In genomic region chr21:34669149-34669879, GRCh38 we compare ENCODE assay signal across 8 cellular contexts. TPM values are rescaled to one million over a fixed set of nuclear protein-coding genes. Genes with fewer than 3 reads are reported as not detected.
A peak's percentile ranks its signal among the peaks of the same experiment; 100 is the strongest.
DNase-seq lines count a peak whose midpoint lies in the region; ATAC-seq, FAIRE-seq and TF ChIP-seq lines count a peak whose summit lies in the region.

No MANE protein-coding gene starts in this region.

- intact Hi-C loops in kidney (cut with DNase I), result no loop called here

- no peak for FAIRE-seq in kidney (lab: Jason Lieb, UNC)

- H3K27me3 ChIP-seq in subcutaneous abdominal adipose tissue (ENCODE audit: control insufficient read depth in 5 of 5, insufficient read depth in 4 of 5, low read length in 5 of 5), result peaks cover 0 to 39% (median 28%) of the 10 kb centered on the region in 5 donors

- H3K4me3 ChIP-seq in kidney (ENCODE audit: low read length in 2 of 2) (no peak overlapping the region), subcutaneous abdominal adipose tissue (ENCODE audit: low read depth in 1 of 5, low read length in 5 of 5) (peak overlapping the region in 4 of 5 donors; percentile 39 to 65 (median 52))

- H3K36me3 ChIP-seq in kidney (ENCODE audit: control insufficient read depth in 1 of 2, insufficient read depth in 2 of 2, low read length in 2 of 2) (no peaks in the 10 kb centered on the region), subcutaneous abdominal adipose tissue (ENCODE audit: control insufficient read depth in 5 of 5, insufficient read depth in 5 of 5, low read length in 5 of 5) (no peaks in the 10 kb centered on the region)

- H3K4me3 Mint-ChIP-seq in activated T-cell treated with anti-CD3 and anti-CD28 coated beads, Interleukin-2, amount 50 U/mL, for 24 hours, result peak overlapping the region; percentile 36

- no peak for TF ChIP-seq CTCF in kidney (IDR thresholded peaks at IDR 0.05; ENCODE audit: borderline replicate concordance, extremely low read depth, insufficient read depth)

- no peaks in the 10 kb centered on the region for H3K9me3 Mint-ChIP-seq in activated T-cell treated with anti-CD3 and anti-CD28 coated beads, Interleukin-2, amount 50 U/mL, for 24 hours

- no peak overlapping the region for H3K9ac ChIP-seq in kidney (ENCODE audit: low read length in 2 of 2)
- peak overlapping the region in 2 of 5 donors; percentile 53 to 64 for H3K9ac ChIP-seq in subcutaneous abdominal adipose tissue (ENCODE audit: low read length in 5 of 5)

- H3K27me3 Mint-ChIP-seq in activated T-cell treated with anti-CD3 and anti-CD28 coated beads, Interleukin-2, amount 50 U/mL, for 24 hours, result peaks cover 75% of the 10 kb centered on the region

- DNase-seq in AG20443 (ENCODE audit: low spot score), result peak; percentile 37
- DNase-seq in activated T-cell treated with anti-CD3 and anti-CD28 coated beads, Interleukin-2, amount 50 U/mL, for 24 hours, result peak; percentile 48
- DNase-seq in kidney, result peak; percentile 78
- no peak for DNase-seq in NCI-H510A (lab: John Stamatoyannopoulos, UW)
- no peak for DNase-seq in Kasumi-1 (lab: John Stamatoyannopoulos, UW)
- no peak for DNase-seq in NCI-H1092 treated with DMSO at 0.1 percent for 48 hours (lab: John Stamatoyannopoulos, UW)

- peaks cover 6% of the 10 kb centered on the region for H3K4me1 Mint-ChIP-seq in activated T-cell treated with anti-CD3 and anti-CD28 coated beads, Interleukin-2, amount 50 U/mL, for 24 hours (ENCODE audit: low read depth)

- H3K36me3 Mint-ChIP-seq in activated T-cell treated with anti-CD3 and anti-CD28 coated beads, Interleukin-2, amount 50 U/mL, for 24 hours (ENCODE audit: low read depth), result no peaks in the 10 kb centered on the region

- peak; percentile 49 for ATAC-seq in GM21619 (IDR thresholded peaks at IDR 0.05; ENCODE audit: unreplicated experiment)

- H3K27ac ChIP-seq in kidney (ENCODE audit: low read depth in 2 of 2, low read length in 2 of 2), result no peak overlapping the region
- H3K27ac ChIP-seq in subcutaneous abdominal adipose tissue (ENCODE audit: low read depth, low read length), result no peak overlapping the region

- H3K9me3 ChIP-seq in kidney (ENCODE audit: control insufficient read depth in 1 of 2, low read length in 2 of 2) (no peaks in the 10 kb centered on the region), subcutaneous abdominal adipose tissue (ENCODE audit: control insufficient read depth in 5 of 5, low read length in 5 of 5) (no peaks in the 10 kb centered on the region)

- no peak overlapping the region for H3K27ac Mint-ChIP-seq in activated T-cell treated with anti-CD3 and anti-CD28 coated beads, Interleukin-2, amount 50 U/mL, for 24 hours

- H3K4me1 ChIP-seq in kidney (ENCODE audit: control insufficient read depth in 1 of 2, insufficient read depth in 1 of 2, low read depth in 1 of 2, low read length in 2 of 2) (peaks cover 0 to 5% of the 10 kb centered on the region in 2 donors), subcutaneous abdominal adipose tissue (ENCODE audit: control insufficient read depth in 5 of 5, insufficient read depth in 5 of 5, low read length in 5 of 5) (peaks cover 0 to 26% (median 19%) of the 10 kb centered on the region in 5 donors)

RNA-seq across cellular contexts. Expression of gene CLIC6, which starts 0.5 kb away (rescaled TPM):
- total RNA-seq in kidney, result 10.1 TPM
- polyA plus RNA-seq in kidney (ENCODE audit: insufficient read depth, low read depth, low replicate concordance), result 2.1 TPM

RNA-seq across cellular contexts. Expression of gene RCAN1, which starts 54.4 kb away (rescaled TPM):
- total RNA-seq in kidney, result 31.3 TPM
- 55.3 TPM for polyA plus RNA-seq in kidney (ENCODE audit: insufficient read depth, low read depth, low replicate concordance)

Comparison
In these comparisons a context has a peak if more than half of its experiments do, and no peak if none do; other contexts are left out.
1. DNase-seq: peak in AG20443 (single experiment), activated T-cell treated with anti-CD3 and anti-CD28 coated beads, Interleukin-2, amount 50 U/mL, for 24 hours (single experiment) and kidney (single experiment); none in NCI-H510A (single experiment), Kasumi-1 (0 of 2) and NCI-H1092 treated with DMSO at 0.1 percent for 48 hours (single experiment).
2. H3K4me3 ChIP-seq: peak in subcutaneous abdominal adipose tissue (4 of 5); none in kidney (0 of 2).